In genomic region chr20:50632701-50633100, GRCh38 we compare ENCODE assay signal across 1 cellular context.
TF ChIP-seq lines count a peak whose summit lies in the region.

No MANE protein-coding gene starts in this region.

TF ChIP-seq in HepG2, 621 proteins besides CTCF, POLR2A, EP300 and RAD21 (continued from another document):
- TF ChIP-seq CEBPZ (IDR thresholded peaks at IDR 0.05; ENCODE audit: low read length) (no peak), TFDP2 (CRISPR knock-in tag; IDR thresholded peaks at IDR 0.05) (no peak), ZNF782 (CRISPR knock-in tag; IDR thresholded peaks at IDR 0.05; ENCODE audit: borderline replicate concordance) (no peak), NFRKB (IDR thresholded peaks at IDR 0.05) (no peak), JUNB (CRISPR knock-in tag; IDR thresholded peaks at IDR 0.05; ENCODE audit: borderline replicate concordance) (no peak), ZNF431 (CRISPR knock-in tag; IDR thresholded peaks at IDR 0.05; ENCODE audit: borderline replicate concordance, low read depth) (no peak), ZNF549 (CRISPR knock-in tag; IDR thresholded peaks at IDR 0.05) (no peak)
